In genomic region chr4:15765910-15766703, GRCh38 we compare ENCODE assay signal across 9 cellular contexts. TPM values are rescaled to one million over a fixed set of nuclear protein-coding genes. Genes with fewer than 3 reads are reported as not detected.
A peak's percentile ranks its signal among the peaks of the same experiment; 100 is the strongest.
DNase-seq lines count a peak whose midpoint lies in the region; ATAC-seq and TF ChIP-seq lines count a peak whose summit lies in the region.
"Had no signal": no experiment of that assay in that cellular context is flagged by ENCODE, and none has a peak within 500 bp of the region (broad histone marks: within the 10 kb centered on the region; RNA-seq: fewer than 3 reads in every experiment).

No MANE protein-coding gene starts in this region.

- H3K36me3 ChIP-seq in WERI-Rb-1 (no peaks in the 10 kb centered on the region), smooth muscle cell (ENCODE audit: low read depth) (no peaks in the 10 kb centered on the region)

- H3K4me1 Mint-ChIP-seq in natural killer cell: peaks cover 50 to 52% of the 10 kb centered on the region in 2 donors

- peak overlapping the region; percentile 71 to 85 for H3K27ac Mint-ChIP-seq in natural killer cell

- H3K4me2 ChIP-seq in smooth muscle cell: no peak overlapping the region

- TF ChIP-seq CTCF in natural killer cell (IDR thresholded peaks at IDR 0.05): no peak
- no peak for TF ChIP-seq CTCF in WERI-Rb-1 (IDR thresholded peaks at IDR 0.05; ENCODE audit: low read depth, low read length)
- no peak for TF ChIP-seq CTCF in smooth muscle cell (IDR thresholded peaks at IDR 0.05; ENCODE audit: borderline replicate concordance, insufficient read depth, poor library complexity, severe bottlenecking)

- H3K27me3 Mint-ChIP-seq in natural killer cell (ENCODE audit: low read depth in 2 of 2): no peaks in the 10 kb centered on the region

- DNase-seq in T follicular helper cell (ENCODE audit: low read depth): peak; percentile 25
- DNase-seq in natural killer cell: peak; percentile 36
- no peak for DNase-seq in WERI-Rb-1
- no peak for DNase-seq in mucosa of gallbladder (ENCODE audit: low spot score)
- no peak for DNase-seq in globus pallidus (ENCODE audit: low spot score)
- no peak for DNase-seq in smooth muscle cell (lab: John Stamatoyannopoulos, UW; ENCODE audit: unreplicated experiment)
- DNase-seq: NCI-H2029 had no signal

- no peaks in the 10 kb centered on the region for H3F3A ChIP-seq in smooth muscle cell (ENCODE audit: low read depth)

- H2AFZ ChIP-seq in smooth muscle cell (ENCODE audit: low read depth): no peak overlapping the region

- H3K36me3 Mint-ChIP-seq in natural killer cell: no peaks in the 10 kb centered on the region

- H3K9me3 Mint-ChIP-seq in natural killer cell: peaks cover 4 to 5% of the 10 kb centered on the region in 2 donors

- no peaks in the 10 kb centered on the region for H3K27me3 ChIP-seq in WERI-Rb-1 (ENCODE audit: insufficient read depth, low read depth, severe bottlenecking)
- peaks cover 5% of the 10 kb centered on the region for H3K27me3 ChIP-seq in smooth muscle cell (ENCODE audit: low read depth)

- H3K9ac ChIP-seq in smooth muscle cell (ENCODE audit: low read depth): no peak overlapping the region

- no peaks in the 10 kb centered on the region for H3K9me3 ChIP-seq in WERI-Rb-1 (ENCODE audit: severe bottlenecking)
- no peaks in the 10 kb centered on the region for H3K9me3 ChIP-seq in smooth muscle cell (replicated peaks; ENCODE audit: low read depth)

- H3K27ac ChIP-seq in WERI-Rb-1 (no peak overlapping the region), smooth muscle cell (ENCODE audit: low read depth) (no peak overlapping the region)

- H3K4me3 ChIP-seq in WERI-Rb-1 (ENCODE audit: low read depth, low read length) (no peak overlapping the region), smooth muscle cell (no peak overlapping the region)

- peak overlapping the region; percentile 68 for H3K4me3 Mint-ChIP-seq in natural killer cell

- WGBS in smooth muscle cell (ENCODE audit: low lambda C conversion rate): 87% methylated on average over 6 of the region's 6 CpGs

- H3K79me2 ChIP-seq in smooth muscle cell (ENCODE audit: low read depth): no peaks in the 10 kb centered on the region

- no peaks in the 10 kb centered on the region for H3K4me1 ChIP-seq in smooth muscle cell (ENCODE audit: low read depth)

- ATAC-seq in GM19328 (IDR thresholded peaks at IDR 0.05; ENCODE audit: unreplicated experiment): peak; percentile 55
- peak; percentile 60 for ATAC-seq in HG02973 (IDR thresholded peaks at IDR 0.05; ENCODE audit: unreplicated experiment)
- peak; percentile 75 to 83 (median 76) for ATAC-seq in natural killer cell

- intact Hi-C loops in natural killer cell (cut with micrococcal nuclease): loop anchor here (1.0 kb wide), 1 partner anchor 10 kb away; no protein-coding TSS in a partner anchor

- no peaks in the 10 kb centered on the region for H4K20me1 ChIP-seq in smooth muscle cell (ENCODE audit: low read depth)

RNA-seq across cellular contexts. Expression of gene CD38, which starts 12.0 kb away (rescaled TPM):
- total RNA-seq in natural killer cell (100 to 1,000 TPM in 1 of 3 donors, 10 to 100 TPM in 2; 91.8 to 124 (median 98.8) TPM), mucosa of gallbladder (1.1 TPM), smooth muscle cell (not detected in 2 replicates)
- not detected in 2 replicates for polyA plus RNA-seq in smooth muscle cell

Comparison
In these comparisons a context has a peak if more than half of its experiments do, and no peak if none do; other contexts are left out.
1. DNase-seq: peak in T follicular helper cell (single experiment) and natural killer cell (single experiment); none in WERI-Rb-1 (single experiment), mucosa of gallbladder (single experiment), globus pallidus (single experiment) and smooth muscle cell (single experiment).
2. RNA of gene CD38, which starts 12.0 kb away (total RNA-seq): 91.8 to 124 TPM in natural killer cell; 1.1 TPM in mucosa of gallbladder (single experiment) and not detected in smooth muscle cell; every median in the first group is over 10 times any median in the second.
3. Peak in every context shown above with its lines, with median percentiles within 50 percentile points of each other: ATAC-seq.